In genomic region chr4:704971-705277, GRCh38 we compare ENCODE assay signal across 8 cellular contexts. TPM values are rescaled to one million over a fixed set of nuclear protein-coding genes. Genes with fewer than 3 reads are reported as not detected.
DNase-seq lines count a peak whose midpoint lies in the region; ATAC-seq and TF ChIP-seq lines count a peak whose summit lies in the region.

No MANE protein-coding gene starts in this region.

- H3K36me3 Mint-ChIP-seq in MCF 10A (ENCODE audit: insufficient read depth, unreplicated experiment), result no peaks in the 10 kb centered on the region

- H3K27me3 Mint-ChIP-seq in MCF 10A (ENCODE audit: insufficient read depth, unreplicated experiment), result no peaks in the 10 kb centered on the region

- H3K27ac ChIP-seq in heart right ventricle, result peak overlapping the region in 2 of 10 donors; percentile 93 to 97
- H3K27ac ChIP-seq in mesodermal cell (ENCODE audit: low read depth, low read length, severe bottlenecking), result no peak overlapping the region
- H3K27ac ChIP-seq in transverse colon, result peak overlapping the region; percentile 77 to 94 (median 88)

- POLR2A ChIA-PET in MCF 10A (lab: Yijun Ruan, JAX), result no interaction called here

- H3K4me1 Mint-ChIP-seq in MCF 10A (ENCODE audit: insufficient read depth, unreplicated experiment), result peaks cover 17% of the 10 kb centered on the region

- H3K4me1 ChIP-seq in heart right ventricle (peaks cover 8 to 32% (median 22%) of the 10 kb centered on the region in 9 donors), mesodermal cell (ENCODE audit: control insufficient read depth, insufficient read depth, low read length, poor library complexity, severe bottlenecking) (peaks cover 4% of the 10 kb centered on the region), transverse colon (peaks cover 10 to 27% (median 23%) of the 10 kb centered on the region in 4 donors)

- peak overlapping the region; percentile 78 for H3K4me3 Mint-ChIP-seq in MCF 10A (ENCODE audit: unreplicated experiment)

- peak in 1 of 8 donors; percentile 6 for ATAC-seq in heart right ventricle
- no peak for ATAC-seq in Right ventricle myocardium superior (ENCODE audit: poor library complexity)
- no peak for ATAC-seq in HG02840 (IDR thresholded peaks at IDR 0.05; ENCODE audit: low FRiP score, unreplicated experiment)

- DNase-seq in heart right ventricle (no peak), Right ventricle myocardium superior (no peak), MCF 10A (ENCODE audit: unreplicated experiment) (no peak), transverse colon (no peak), GM20000 (ENCODE audit: low spot score) (no peak), amygdala (lab: John Stamatoyannopoulos, UW) (no peak)

- intact Hi-C loops in heart right ventricle (cut with DNase I), result no loop called here
- intact Hi-C loops in Right ventricle myocardium superior (cut with DNase I), result no loop called here
- intact Hi-C loops in MCF 10A (cut with micrococcal nuclease), result no loop called here
- intact Hi-C loops in transverse colon (cut with DNase I; ENCODE audit: low total_unique reads), result no loop called here

- no peaks in the 10 kb centered on the region for H3K9me3 Mint-ChIP-seq in MCF 10A (ENCODE audit: unreplicated experiment)

- WGBS in heart right ventricle, 2 donors, result 94 to 96% methylated on average over 1 of the region's 1 CpG
- WGBS in mesodermal cell (ENCODE audit: insufficient coverage in 2 of 2), 2 experiments, result 90 to 100% methylated on average over 1 of the region's 1 CpG
- 92 to 100% methylated on average over 1 of the region's 1 CpG for whole genome bisulfite sequencing in transverse colon (ENCODE audit: low coverage in 1 of 2), 2 donors

- H3K36me3 ChIP-seq in heart right ventricle (peaks cover 0 to 3% (median 0%) of the 10 kb centered on the region in 9 donors), mesodermal cell (ENCODE audit: control insufficient read depth, insufficient read depth, low read length) (peaks cover 21% of the 10 kb centered on the region), transverse colon (no peaks in the 10 kb centered on the region)

- TF ChIP-seq CTCF in heart right ventricle (IDR thresholded peaks at IDR 0.05) (no peak), MCF 10A (IDR thresholded peaks at IDR 0.05; ENCODE audit: unreplicated experiment) (no peak), transverse colon (IDR thresholded peaks at IDR 0.05) (no peak), GM20000 (IDR thresholded peaks at IDR 0.05; ENCODE audit: extremely low read depth, missing control alignments) (no peak)

- H3K27me3 ChIP-seq in heart right ventricle, result no peaks in the 10 kb centered on the region
- H3K27me3 ChIP-seq in transverse colon, result no peaks in the 10 kb centered on the region

- no peak for TF ChIP-seq POLR2A in transverse colon (IDR thresholded peaks at IDR 0.05)

- H3K27ac Mint-ChIP-seq in MCF 10A (ENCODE audit: low read depth, unreplicated experiment), result peak overlapping the region; percentile 27

- H3K9me3 ChIP-seq in heart right ventricle (no peaks in the 10 kb centered on the region), mesodermal cell (ENCODE audit: control insufficient read depth, low read length) (no peaks in the 10 kb centered on the region), transverse colon (no peaks in the 10 kb centered on the region)

- CTCF ChIA-PET in MCF 10A (lab: Yijun Ruan, JAX), result no interaction called here

- H3K4me3 ChIP-seq in heart right ventricle (peak overlapping the region in 8 of 10 donors; percentile 88 to 99 (median 94)), mesodermal cell (ENCODE audit: extremely low read depth, insufficient read depth, low read length, poor library complexity, severe bottlenecking) (peak overlapping the region; percentile 95), transverse colon (peak overlapping the region; percentile 46 to 98 (median 96))

- in situ Hi-C loops in transverse colon (cut with MboI; ENCODE audit: low pct_ligation_motif_present in 1 of 4, low pct_unique_long_range_greater_than_20kb in 1 of 4, low sequenced_read_pairs in 3 of 4), result no loop called here

- BruUV-seq in MCF 10A (replicated peaks; lab: Mats Ljungman, UMichigan), result no TSS peak

- TF ChIP-seq EP300 in transverse colon (IDR thresholded peaks at IDR 0.05; ENCODE audit: low read depth), result no peak

RNA-seq across cellular contexts. Expression of gene PCGF3, which starts 0.7 kb away (rescaled TPM):
- total RNA-seq in heart right ventricle (10 to 100 TPM; 17.5 to 26.1 (median 20.9) TPM), Right ventricle myocardium superior (20.8 TPM), MCF 10A (2022) (26.5 and 33.5 TPM in 2 replicates), transverse colon (100 to 1,000 TPM in 2 of 4 donors, 10 to 100 TPM in 2; 56.5 to 256 (median 97.2) TPM)
- polyA plus RNA-seq in heart right ventricle, result 10 to 100 TPM; 21.7 to 50.8 TPM
- 56.3 TPM for polyA plus RNA-seq in mesodermal cell (2013, experiment 1 of 2)
- 51.8 TPM for polyA plus RNA-seq in mesodermal cell (2013, experiment 2 of 2)

RNA-seq across cellular contexts. Expression of gene SLC49A3, which starts 16.0 kb away (rescaled TPM):
- 10 to 100 TPM in 9 of 10 donors, 1 to 10 TPM in 1; 9.8 to 16.9 (median 12.3) TPM for total RNA-seq in heart right ventricle
- 10 to 100 TPM in 1 of 2 donors, 1 to 10 TPM in 1; 8.8 to 28.5 TPM for polyA plus RNA-seq in heart right ventricle
- total RNA-seq in Right ventricle myocardium superior, result 14.6 TPM
- not detected in 2 replicates for total RNA-seq in MCF 10A (2022)
- 2.2 TPM for polyA plus RNA-seq in mesodermal cell (2013, experiment 1 of 2)
- polyA plus RNA-seq in mesodermal cell (2013, experiment 2 of 2), result 1.6 TPM
- total RNA-seq in transverse colon, result 10 to 100 TPM in 2 of 4 donors, 1 to 10 TPM in 2; 1.2 to 17.6 (median 9.2) TPM

RNA-seq across cellular contexts. Expression of gene MYL5, which starts 30.6 kb away (rescaled TPM):
- 1 to 10 TPM; 4.0 to 7.5 (median 6.1) TPM for total RNA-seq in heart right ventricle
- 1 to 10 TPM; 3.3 to 8.1 TPM for polyA plus RNA-seq in heart right ventricle
- 3.7 TPM for total RNA-seq in Right ventricle myocardium superior
- total RNA-seq in MCF 10A (2022), result 30.6 and 32.9 TPM in 2 replicates
- 7.4 TPM for polyA plus RNA-seq in mesodermal cell (2013, experiment 1 of 2)
- 7.5 TPM for polyA plus RNA-seq in mesodermal cell (2013, experiment 2 of 2)
- total RNA-seq in transverse colon, result 100 to 1,000 TPM in 1 of 4 donors, 10 to 100 TPM in 3; 20.3 to 199 (median 33.4) TPM

RNA-seq across cellular contexts. Expression of gene ATP5ME, which starts 30.8 kb away (rescaled TPM):
- total RNA-seq in heart right ventricle (1,000 to 10,000 TPM in 5 of 10 donors, 100 to 1,000 TPM in 5; 651 to 1,196 (median 982) TPM), Right ventricle myocardium superior (1,145 TPM), MCF 10A (2022) (355 and 389 TPM in 2 replicates), transverse colon (100 to 1,000 TPM in 2 of 4 donors, 10 to 100 TPM in 1, not detected in 1; 52.0 to 152 (median 148) TPM)
- 1,000 to 10,000 TPM in 1 of 2 donors, 100 to 1,000 TPM in 1; 999 to 4,239 TPM for polyA plus RNA-seq in heart right ventricle
- polyA plus RNA-seq in mesodermal cell (2013, experiment 1 of 2), result 302 TPM
- polyA plus RNA-seq in mesodermal cell (2013, experiment 2 of 2), result 291 TPM
